Comparison of ENCODE assay signal across 1 cellular context in the genomic region with DNA sequence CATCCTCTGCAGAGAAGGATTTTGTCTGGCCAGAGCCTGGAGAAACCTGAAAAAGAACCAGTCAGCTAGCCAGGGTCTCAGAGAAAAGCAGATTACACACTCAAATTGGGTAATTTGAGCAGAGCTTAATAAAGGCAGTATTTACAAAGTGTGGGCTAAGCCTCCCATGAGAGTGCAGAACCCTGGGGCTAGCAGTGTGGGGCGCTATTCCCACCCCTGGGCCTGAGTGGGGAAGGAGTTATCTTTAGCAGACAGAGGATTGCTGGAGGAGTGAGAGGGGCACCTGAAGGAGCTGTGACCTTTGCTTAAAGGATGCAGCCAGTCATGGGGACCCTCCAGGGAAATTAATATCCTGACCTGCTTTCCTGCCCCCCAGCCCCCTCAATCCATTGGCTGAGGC.
TF ChIP-seq lines count a peak whose summit lies in the region.

No MANE protein-coding gene starts in this region.

TF ChIP-seq in H1, 55 proteins besides CTCF, POLR2A, EP300 and RAD21:
- TF ChIP-seq, protein P1, sequence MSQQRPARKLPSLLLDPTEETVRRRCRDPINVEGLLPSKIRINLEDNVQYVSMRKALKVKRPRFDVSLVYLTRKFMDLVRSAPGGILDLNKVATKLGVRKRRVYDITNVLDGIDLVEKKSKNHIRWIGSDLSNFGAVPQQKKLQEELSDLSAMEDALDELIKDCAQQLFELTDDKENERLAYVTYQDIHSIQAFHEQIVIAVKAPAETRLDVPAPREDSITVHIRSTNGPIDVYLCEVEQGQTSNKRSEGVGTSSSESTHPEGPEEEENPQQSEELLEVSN (IDR thresholded peaks at IDR 0.05) = no peak
- TF ChIP-seq BCL11A (IDR thresholded peaks at IDR 0.05; ENCODE audit: low read depth in 2 of 2, low read length in 2 of 2) (no peak), TAF1 (IDR thresholded peaks at IDR 0.05; ENCODE audit: low read depth, low read length) (no peak), CTBP2 (IDR thresholded peaks at IDR 0.05; ENCODE audit: borderline replicate concordance, insufficient read depth, insufficient read length, low read length) (no peak), TEAD4 (IDR thresholded peaks at IDR 0.05; ENCODE audit: low read depth, low read length) (no peak), EZH2 (IDR thresholded peaks at IDR 0.05; ENCODE audit: low read depth, low read length, severe bottlenecking) (no peak), NRF1 (IDR thresholded peaks at IDR 0.05; ENCODE audit: low read depth, low read length) (no peak), SAP30 (IDR thresholded peaks at IDR 0.05; ENCODE audit: insufficient read depth, insufficient replicate concordance, low read length) (no peak), RXRA (IDR thresholded peaks at IDR 0.05; ENCODE audit: insufficient read depth, low read depth, low read length) (no peak), EGR1 (IDR thresholded peaks at IDR 0.05; ENCODE audit: borderline replicate concordance, low read depth, low read length) (no peak), POLR2AphosphoS5 (IDR thresholded peaks at IDR 0.05; ENCODE audit: low read depth, low read length) (no peak), CEBPB (IDR thresholded peaks at IDR 0.05; ENCODE audit: low read depth, low read length) (no peak), SUZ12 (IDR thresholded peaks at IDR 0.05; ENCODE audit: low read length) (no peak), SIN3A (conservative IDR thresholded peaks at IDR 0.05 in 1 of 2, IDR thresholded peaks at IDR 0.05 in 1 of 2; ENCODE audit: low read depth in 1 of 2, low read length in 2 of 2) (no peak), POU5F1 (IDR thresholded peaks at IDR 0.05; ENCODE audit: low read depth, low read length) (no peak)
- TF ChIP-seq, protein P2, sequence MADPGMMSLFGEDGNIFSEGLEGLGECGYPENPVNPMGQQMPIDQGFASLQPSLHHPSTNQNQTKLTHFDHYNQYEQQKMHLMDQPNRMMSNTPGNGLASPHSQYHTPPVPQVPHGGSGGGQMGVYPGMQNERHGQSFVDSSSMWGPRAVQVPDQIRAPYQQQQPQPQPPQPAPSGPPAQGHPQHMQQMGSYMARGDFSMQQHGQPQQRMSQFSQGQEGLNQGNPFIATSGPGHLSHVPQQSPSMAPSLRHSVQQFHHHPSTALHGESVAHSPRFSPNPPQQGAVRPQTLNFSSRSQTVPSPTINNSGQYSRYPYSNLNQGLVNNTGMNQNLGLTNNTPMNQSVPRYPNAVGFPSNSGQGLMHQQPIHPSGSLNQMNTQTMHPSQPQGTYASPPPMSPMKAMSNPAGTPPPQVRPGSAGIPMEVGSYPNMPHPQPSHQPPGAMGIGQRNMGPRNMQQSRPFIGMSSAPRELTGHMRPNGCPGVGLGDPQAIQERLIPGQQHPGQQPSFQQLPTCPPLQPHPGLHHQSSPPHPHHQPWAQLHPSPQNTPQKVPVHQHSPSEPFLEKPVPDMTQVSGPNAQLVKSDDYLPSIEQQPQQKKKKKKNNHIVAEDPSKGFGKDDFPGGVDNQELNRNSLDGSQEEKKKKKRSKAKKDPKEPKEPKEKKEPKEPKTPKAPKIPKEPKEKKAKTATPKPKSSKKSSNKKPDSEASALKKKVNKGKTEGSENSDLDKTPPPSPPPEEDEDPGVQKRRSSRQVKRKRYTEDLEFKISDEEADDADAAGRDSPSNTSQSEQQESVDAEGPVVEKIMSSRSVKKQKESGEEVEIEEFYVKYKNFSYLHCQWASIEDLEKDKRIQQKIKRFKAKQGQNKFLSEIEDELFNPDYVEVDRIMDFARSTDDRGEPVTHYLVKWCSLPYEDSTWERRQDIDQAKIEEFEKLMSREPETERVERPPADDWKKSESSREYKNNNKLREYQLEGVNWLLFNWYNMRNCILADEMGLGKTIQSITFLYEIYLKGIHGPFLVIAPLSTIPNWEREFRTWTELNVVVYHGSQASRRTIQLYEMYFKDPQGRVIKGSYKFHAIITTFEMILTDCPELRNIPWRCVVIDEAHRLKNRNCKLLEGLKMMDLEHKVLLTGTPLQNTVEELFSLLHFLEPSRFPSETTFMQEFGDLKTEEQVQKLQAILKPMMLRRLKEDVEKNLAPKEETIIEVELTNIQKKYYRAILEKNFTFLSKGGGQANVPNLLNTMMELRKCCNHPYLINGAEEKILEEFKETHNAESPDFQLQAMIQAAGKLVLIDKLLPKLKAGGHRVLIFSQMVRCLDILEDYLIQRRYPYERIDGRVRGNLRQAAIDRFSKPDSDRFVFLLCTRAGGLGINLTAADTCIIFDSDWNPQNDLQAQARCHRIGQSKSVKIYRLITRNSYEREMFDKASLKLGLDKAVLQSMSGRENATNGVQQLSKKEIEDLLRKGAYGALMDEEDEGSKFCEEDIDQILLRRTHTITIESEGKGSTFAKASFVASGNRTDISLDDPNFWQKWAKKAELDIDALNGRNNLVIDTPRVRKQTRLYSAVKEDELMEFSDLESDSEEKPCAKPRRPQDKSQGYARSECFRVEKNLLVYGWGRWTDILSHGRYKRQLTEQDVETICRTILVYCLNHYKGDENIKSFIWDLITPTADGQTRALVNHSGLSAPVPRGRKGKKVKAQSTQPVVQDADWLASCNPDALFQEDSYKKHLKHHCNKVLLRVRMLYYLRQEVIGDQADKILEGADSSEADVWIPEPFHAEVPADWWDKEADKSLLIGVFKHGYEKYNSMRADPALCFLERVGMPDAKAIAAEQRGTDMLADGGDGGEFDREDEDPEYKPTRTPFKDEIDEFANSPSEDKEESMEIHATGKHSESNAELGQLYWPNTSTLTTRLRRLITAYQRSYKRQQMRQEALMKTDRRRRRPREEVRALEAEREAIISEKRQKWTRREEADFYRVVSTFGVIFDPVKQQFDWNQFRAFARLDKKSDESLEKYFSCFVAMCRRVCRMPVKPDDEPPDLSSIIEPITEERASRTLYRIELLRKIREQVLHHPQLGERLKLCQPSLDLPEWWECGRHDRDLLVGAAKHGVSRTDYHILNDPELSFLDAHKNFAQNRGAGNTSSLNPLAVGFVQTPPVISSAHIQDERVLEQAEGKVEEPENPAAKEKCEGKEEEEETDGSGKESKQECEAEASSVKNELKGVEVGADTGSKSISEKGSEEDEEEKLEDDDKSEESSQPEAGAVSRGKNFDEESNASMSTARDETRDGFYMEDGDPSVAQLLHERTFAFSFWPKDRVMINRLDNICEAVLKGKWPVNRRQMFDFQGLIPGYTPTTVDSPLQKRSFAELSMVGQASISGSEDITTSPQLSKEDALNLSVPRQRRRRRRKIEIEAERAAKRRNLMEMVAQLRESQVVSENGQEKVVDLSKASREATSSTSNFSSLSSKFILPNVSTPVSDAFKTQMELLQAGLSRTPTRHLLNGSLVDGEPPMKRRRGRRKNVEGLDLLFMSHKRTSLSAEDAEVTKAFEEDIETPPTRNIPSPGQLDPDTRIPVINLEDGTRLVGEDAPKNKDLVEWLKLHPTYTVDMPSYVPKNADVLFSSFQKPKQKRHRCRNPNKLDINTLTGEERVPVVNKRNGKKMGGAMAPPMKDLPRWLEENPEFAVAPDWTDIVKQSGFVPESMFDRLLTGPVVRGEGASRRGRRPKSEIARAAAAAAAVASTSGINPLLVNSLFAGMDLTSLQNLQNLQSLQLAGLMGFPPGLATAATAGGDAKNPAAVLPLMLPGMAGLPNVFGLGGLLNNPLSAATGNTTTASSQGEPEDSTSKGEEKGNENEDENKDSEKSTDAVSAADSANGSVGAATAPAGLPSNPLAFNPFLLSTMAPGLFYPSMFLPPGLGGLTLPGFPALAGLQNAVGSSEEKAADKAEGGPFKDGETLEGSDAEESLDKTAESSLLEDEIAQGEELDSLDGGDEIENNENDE (IDR thresholded peaks at IDR 0.05; ENCODE audit: insufficient replicate concordance, low read length) = no peak
TF ChIP-seq in H1: peak in this region for 0.
